In genomic region chr5:160399402-160400353, GRCh38 we compare ENCODE assay signal across 1 cellular context.
TF ChIP-seq lines count a peak whose summit lies in the region.

FAM200C (minus strand) TSS chr5:160400054; CDS start chr5:160395490, 4,564 bp downstream.

TF ChIP-seq in SK-N-SH, 30 proteins besides CTCF, POLR2A, EP300 and RAD21 (continued from another document):
- TF ChIP-seq NFIC (IDR thresholded peaks at IDR 0.05; ENCODE audit: borderline replicate concordance) (no peak), JUND (IDR thresholded peaks at IDR 0.05) (no peak), FOXM1 (IDR thresholded peaks at IDR 0.05; ENCODE audit: low read depth) (no peak), TAF1 (IDR thresholded peaks at IDR 0.05; ENCODE audit: borderline replicate concordance, low read depth, low read length) (peak; percentile 68; the same call in 1 of the 2 replicates), CHD2 (IDR thresholded peaks at IDR 0.05; ENCODE audit: low read length, partially characterized antibody) (no peak), SIN3A (IDR thresholded peaks at IDR 0.05; ENCODE audit: borderline replicate concordance, low read depth, low read length) (peak; percentile 60; the same call in 1 of the 2 replicates), POLR2AphosphoS5 (IDR thresholded peaks at IDR 0.05; ENCODE audit: low read depth, low read length) (peak; percentile 96), EZH2phosphoT487 (IDR thresholded peaks at IDR 0.05; ENCODE audit: borderline replicate concordance, low read depth) (no peak), GATA2 (CRISPR knock-in tag; IDR thresholded peaks at IDR 0.05) (peak; percentile 23; the same call in 1 of the 2 replicates), ZBTB33 (IDR thresholded peaks at IDR 0.05; ENCODE audit: borderline replicate concordance, low read depth) (no peak), MAX (IDR thresholded peaks at IDR 0.05; ENCODE audit: low read depth) (no peak; the same call in 1 of the 2 replicates), RCOR1 (IDR thresholded peaks at IDR 0.05; ENCODE audit: low read length) (no peak), FOXJ3 (CRISPR knock-in tag; IDR thresholded peaks at IDR 0.05) (no peak; the same call in 1 of the 2 replicates)
- TF ChIP-seq, protein P1, sequence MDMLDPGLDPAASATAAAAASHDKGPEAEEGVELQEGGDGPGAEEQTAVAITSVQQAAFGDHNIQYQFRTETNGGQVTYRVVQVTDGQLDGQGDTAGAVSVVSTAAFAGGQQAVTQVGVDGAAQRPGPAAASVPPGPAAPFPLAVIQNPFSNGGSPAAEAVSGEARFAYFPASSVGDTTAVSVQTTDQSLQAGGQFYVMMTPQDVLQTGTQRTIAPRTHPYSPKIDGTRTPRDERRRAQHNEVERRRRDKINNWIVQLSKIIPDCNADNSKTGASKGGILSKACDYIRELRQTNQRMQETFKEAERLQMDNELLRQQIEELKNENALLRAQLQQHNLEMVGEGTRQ (IDR thresholded peaks at IDR 0.05; ENCODE audit: borderline replicate concordance, low read depth, low read length) = no peak
